Comparison of ENCODE assay signal across 8 cellular contexts in genomic region chr12:102169922-102170698, GRCh38. TPM values are rescaled to one million over a fixed set of nuclear protein-coding genes. Genes with fewer than 3 reads are reported as not detected.
DNase-seq lines count a peak whose midpoint lies in the region; ATAC-seq, FAIRE-seq and TF ChIP-seq lines count a peak whose summit lies in the region.

No MANE protein-coding gene starts in this region.

- no peak overlapping the region for H3K27ac Mint-ChIP-seq in activated naive CD4-positive, alpha-beta T cell treated with anti-CD3 and anti-CD28 coated beads, Interleukin-2, amount 10 ng/mL, durations not matched to agents 7 days and 5 days

- peak; percentile 15 to 57 (median 46) for TF ChIP-seq CTCF in gastroesophageal sphincter (IDR thresholded peaks at IDR 0.05)

- no peak for TF ChIP-seq EP300 in gastroesophageal sphincter (IDR thresholded peaks at IDR 0.05)

- H3K27ac ChIP-seq in gastroesophageal sphincter, result no peak overlapping the region
- H3K27ac ChIP-seq in small intestine (ENCODE audit: low read depth in 1 of 2, low read length in 1 of 2), result no peak overlapping the region

- H3K4me3 Mint-ChIP-seq in activated naive CD4-positive, alpha-beta T cell treated with anti-CD3 and anti-CD28 coated beads, Interleukin-2, amount 10 ng/mL, durations not matched to agents 7 days and 5 days, result no peak overlapping the region

- H3K27me3 ChIP-seq in gastroesophageal sphincter (no peaks in the 10 kb centered on the region), small intestine (ENCODE audit: control insufficient read depth in 2 of 2, insufficient read depth in 2 of 2, low read length in 2 of 2) (no peaks in the 10 kb centered on the region)

- H3K4me3 ChIP-seq in gastroesophageal sphincter (no peak overlapping the region), small intestine (ENCODE audit: low read depth in 1 of 2, low read length in 2 of 2) (no peak overlapping the region)

- H3K36me3 Mint-ChIP-seq in activated naive CD4-positive, alpha-beta T cell treated with anti-CD3 and anti-CD28 coated beads, Interleukin-2, amount 10 ng/mL, durations not matched to agents 7 days and 5 days, result peaks cover 22% of the 10 kb centered on the region

- H3K9me3 Mint-ChIP-seq in activated naive CD4-positive, alpha-beta T cell treated with anti-CD3 and anti-CD28 coated beads, Interleukin-2, amount 10 ng/mL, durations not matched to agents 7 days and 5 days, result no peaks in the 10 kb centered on the region

- TF ChIP-seq POLR2A in gastroesophageal sphincter (IDR thresholded peaks at IDR 0.05), result no peak

- H3K27me3 Mint-ChIP-seq in activated naive CD4-positive, alpha-beta T cell treated with anti-CD3 and anti-CD28 coated beads, Interleukin-2, amount 10 ng/mL, durations not matched to agents 7 days and 5 days, result no peaks in the 10 kb centered on the region

- 88 to 94% methylated on average over 2 of the region's 2 CpGs for WGBS in gastroesophageal sphincter (ENCODE audit: low coverage in 1 of 2), 2 donors
- WGBS in small intestine, 3 donors, result 94 to 98% (median 97%) methylated on average over 2 of the region's 2 CpGs

- DNase-seq in GDM1 (lab: John Stamatoyannopoulos, UW) (peak; percentile 7), SK-N-DZ (ENCODE audit: low spot score) (peak; percentile 6), small intestine (peak; percentile 35), GM19240 (ENCODE audit: insufficient read length, low spot score) (no peak)
- no peak for DNase-seq in activated naive CD4-positive, alpha-beta T cell treated with anti-CD3 and anti-CD28 coated beads, Interleukin-2, amount 10 ng/mL, durations not matched to agents 7 days and 5 days

- peaks cover 8% of the 10 kb centered on the region for H3K4me1 Mint-ChIP-seq in activated naive CD4-positive, alpha-beta T cell treated with anti-CD3 and anti-CD28 coated beads, Interleukin-2, amount 10 ng/mL, durations not matched to agents 7 days and 5 days

- H3K9me3 ChIP-seq in gastroesophageal sphincter, result no peaks in the 10 kb centered on the region
- H3K9me3 ChIP-seq in small intestine (ENCODE audit: control insufficient read depth, low read depth), result no peaks in the 10 kb centered on the region

- FAIRE-seq in small intestine (lab: Jason Lieb, UNC), result no peak

- H3K36me3 ChIP-seq in gastroesophageal sphincter (no peaks in the 10 kb centered on the region), small intestine (ENCODE audit: control insufficient read depth in 2 of 2, insufficient read depth in 2 of 2, low read length in 2 of 2) (no peaks in the 10 kb centered on the region)

- H3K4me1 ChIP-seq in gastroesophageal sphincter, result no peaks in the 10 kb centered on the region
- H3K4me1 ChIP-seq in small intestine (ENCODE audit: control insufficient read depth in 2 of 2, insufficient read depth in 1 of 2, low read depth in 1 of 2, low read length in 1 of 2), result no peaks in the 10 kb centered on the region

- ATAC-seq in HG02678 (IDR thresholded peaks at IDR 0.05; ENCODE audit: unreplicated experiment) (peak; percentile 65), gastroesophageal sphincter (no peak), GM21390 (IDR thresholded peaks at IDR 0.05; ENCODE audit: unreplicated experiment) (no peak)

- CTCF ChIA-PET in activated naive CD4-positive, alpha-beta T cell treated with anti-CD3 and anti-CD28 coated beads, Interleukin-2, amount 10 ng/mL, durations not matched to agents 7 days and 5 days (lab: Charles Lee), result interaction anchor here (0.7 to 2.1 kb wide), 13 partner anchors 11 to 598 kb away, joined by 3 to 14 read pairs (median 3); no protein-coding TSS in a partner anchor

RNA-seq across cellular contexts. Expression of gene PMCH, which starts 27.5 kb away (rescaled TPM):
- not detected in 2 replicates for polyA plus RNA-seq in SK-N-DZ (2014; cell fraction: cytosol; rRNA removed)
- polyA plus RNA-seq in SK-N-DZ (2014; cell fraction: nucleus; rRNA removed), result not detected in 2 replicates
- total RNA-seq in gastroesophageal sphincter, result not detected
- not detected for polyA plus RNA-seq in small intestine

RNA-seq across cellular contexts. Expression of gene PARPBP, which starts 50.1 kb away (rescaled TPM):
- 53.5 and 57.5 TPM in 2 replicates for polyA plus RNA-seq in SK-N-DZ (2014; cell fraction: cytosol; rRNA removed)
- 61.7 and 65.4 TPM in 2 replicates for polyA plus RNA-seq in SK-N-DZ (2014; cell fraction: nucleus; rRNA removed)
- 1 to 10 TPM in 3 of 4 donors, under 1 TPM in 1; 0.93 to 1.4 (median 1.2) TPM for total RNA-seq in gastroesophageal sphincter
- 10 to 100 TPM in 1 of 3 donors, 1 to 10 TPM in 2; 1.1 to 12.1 (median 2.2) TPM for polyA plus RNA-seq in small intestine

RNA-seq across cellular contexts. Expression of gene NUP37, which starts 50.2 kb away (rescaled TPM):
- 106 and 122 TPM in 2 replicates for polyA plus RNA-seq in SK-N-DZ (2014; cell fraction: cytosol; rRNA removed)
- 58.4 and 62.7 TPM in 2 replicates for polyA plus RNA-seq in SK-N-DZ (2014; cell fraction: nucleus; rRNA removed)
- 10 to 100 TPM; 15.2 to 27.7 (median 19.0) TPM for total RNA-seq in gastroesophageal sphincter
- 10 to 100 TPM; 13.8 to 27.9 (median 14.1) TPM for polyA plus RNA-seq in small intestine

Comparison
In these comparisons a context has a peak if more than half of its experiments do, and no peak if none do; other contexts are left out.
1. DNase-seq: peak in GDM1 (single experiment), SK-N-DZ (single experiment) and small intestine (single experiment); none in GM19240 (single experiment) and activated naive CD4-positive, alpha-beta T cell treated with anti-CD3 and anti-CD28 coated beads, Interleukin-2, amount 10 ng/mL, durations not matched to agents 7 days and 5 days (single experiment).